Comparison of ENCODE assay signal across 22 cellular contexts in genomic region chr18:65363006-65363405, GRCh38.
DNase-seq lines count a peak whose midpoint lies in the region; FAIRE-seq and TF ChIP-seq lines count a peak whose summit lies in the region.
"Had no signal": no experiment of that assay in that cellular context is flagged by ENCODE, and none has a peak within 500 bp of the region (broad histone marks: within the 10 kb centered on the region; RNA-seq: fewer than 3 reads in every experiment).

No MANE protein-coding gene starts in this region.

- H3K27me3 Mint-ChIP-seq in glutamatergic neuron (ENCODE audit: unreplicated experiment) = no peaks in the 10 kb centered on the region
- H3K27me3 Mint-ChIP-seq: B cell; CD4-positive, alpha-beta T cell had no signal

- POLR2A ChIA-PET in H1 (lab: Charles Lee; ENCODE audit: partially characterized antibody) = no interaction called here

- H3K9me3 ChIP-seq in H1 (ENCODE audit: insufficient read depth in 2 of 2, low read depth in 1 of 2, low read length in 1 of 2) = no peaks in the 10 kb centered on the region
- H3K9me3 ChIP-seq: A549; BLaER1 treated with 17β-estradiol and CSF1 and Interleukin-3, amounts not matched to agents 10 nM and 100 nM; Caco-2 had no signal

- TF ChIP-seq EP300 in H1 (IDR thresholded peaks at IDR 0.05; ENCODE audit: borderline replicate concordance in 1 of 2, low read depth in 2 of 2, low read length in 2 of 2) = no peak

- H3K4me2 ChIP-seq in H1 (ENCODE audit: insufficient read depth in 1 of 2, low read depth in 2 of 2, low read length in 2 of 2) = no peak overlapping the region
- H3K4me2 ChIP-seq: A549; BLaER1 treated with 17β-estradiol and CSF1 and Interleukin-3, amounts not matched to agents 10 nM and 100 nM had no signal

- peaks cover 3 to 13% (median 9%) of the 10 kb centered on the region in 4 experiments; a peak in 6 of 7 replicates for H3K4me1 ChIP-seq in H1 (replicated peaks in 1 of 4; ENCODE audit: control insufficient read depth in 3 of 4, insufficient read depth in 4 of 4, low read length in 3 of 4)
- H3K4me1 ChIP-seq: A549, Caco-2 had no signal

- TF ChIP-seq CTCF in H1 (IDR thresholded peaks at IDR 0.05; ENCODE audit: control extremely low read depth in 1 of 3, insufficient read depth in 1 of 3, low read depth in 1 of 3, low read length in 3 of 3) (no peak), glutamatergic neuron (IDR thresholded peaks at IDR 0.05; ENCODE audit: partially characterized antibody, unreplicated experiment) (no peak)

- no peaks in the 10 kb centered on the region for H3K9me3 Mint-ChIP-seq in glutamatergic neuron (ENCODE audit: unreplicated experiment)

- H2BK12ac ChIP-seq in H1 (ENCODE audit: low read depth, low read length) = peak overlapping the region; percentile 62; the same call in 1 of the 2 replicates

- no peaks in the 10 kb centered on the region for H3K4me1 Mint-ChIP-seq in glutamatergic neuron (ENCODE audit: low read depth, unreplicated experiment)
- H3K4me1 Mint-ChIP-seq: B cell had no signal

- no peak overlapping the region for H3K27ac Mint-ChIP-seq in glutamatergic neuron (ENCODE audit: unreplicated experiment)
- H3K27ac Mint-ChIP-seq: B cell; CD4-positive, alpha-beta T cell; CD8-positive, alpha-beta T cell had no signal

- no peak overlapping the region for H2BK120ac ChIP-seq in H1 (replicated peaks; ENCODE audit: low read depth, low read length)

- H3K14ac ChIP-seq in H1 (ENCODE audit: insufficient read length) = no peak overlapping the region

- no peak overlapping the region for H3K56ac ChIP-seq in H1 (replicated peaks; ENCODE audit: insufficient read length, low read depth, low read length)

- H3K4me3 ChIP-seq in H1 (ENCODE audit: extremely low read depth in 1 of 4, insufficient read depth in 2 of 4, low read depth in 3 of 4, low read length in 4 of 4) = no peak overlapping the region
- H3K4me3 ChIP-seq: A549; BLaER1 treated with 17β-estradiol and CSF1 and Interleukin-3, amounts not matched to agents 10 nM and 100 nM had no signal

- no peaks in the 10 kb centered on the region for H3K36me3 Mint-ChIP-seq in glutamatergic neuron (ENCODE audit: unreplicated experiment)
- H3K36me3 Mint-ChIP-seq: CD8-positive, alpha-beta T cell had no signal

- peak overlapping the region; percentile 17; the same call in 1 of the 2 replicates for H2AFZ ChIP-seq in H1 (ENCODE audit: low read length)

- H3K9ac ChIP-seq in H1 (replicated peaks in 1 of 4; ENCODE audit: extremely low read depth in 1 of 4, low read depth in 3 of 4, low read length in 3 of 4) = no peak overlapping the region
- H3K9ac ChIP-seq: BLaER1 treated with 17β-estradiol and CSF1 and Interleukin-3, amounts not matched to agents 10 nM and 100 nM had no signal

- no peak for TF ChIP-seq RAD21 in H1 (IDR thresholded peaks at IDR 0.05 in 1 of 2, conservative IDR thresholded peaks at IDR 0.05 in 1 of 2; ENCODE audit: low read depth in 2 of 2, low read length in 2 of 2)

- H3K23ac ChIP-seq in H1 (ENCODE audit: insufficient read length) = no peak overlapping the region

- no peak overlapping the region for H4K91ac ChIP-seq in H1 (replicated peaks; ENCODE audit: insufficient read length, low read length)

- H3K23me2 ChIP-seq in H1 (ENCODE audit: low read depth, low read length) = peaks cover 2% of the 10 kb centered on the region; the same call in 1 of the 2 replicates

- no peaks in the 10 kb centered on the region for H3K27me3 ChIP-seq in H1 (replicated peaks in 1 of 4; ENCODE audit: control insufficient read depth in 3 of 4, extremely low read depth in 1 of 4, insufficient read depth in 3 of 4, low read length in 3 of 4)
- H3K27me3 ChIP-seq: BLaER1 treated with 17β-estradiol and CSF1 and Interleukin-3, amounts not matched to agents 10 nM and 100 nM had no signal

- no peaks in the 10 kb centered on the region for H3K79me1 ChIP-seq in H1 (ENCODE audit: low read depth, low read length)

- H4K5ac ChIP-seq in H1 (ENCODE audit: insufficient read length, low read depth, low read length) = no peak overlapping the region

- H2BK15ac ChIP-seq in H1 (ENCODE audit: low read length) = no peak overlapping the region

- H3K18ac ChIP-seq in H1 (ENCODE audit: extremely low read depth, low read length) = no peak overlapping the region

- H3K79me2 ChIP-seq in H1 (ENCODE audit: control insufficient read depth in 1 of 2, insufficient read depth in 2 of 2, low read length in 2 of 2) = no peaks in the 10 kb centered on the region

- H2BK5ac ChIP-seq in H1 (ENCODE audit: low read depth, low read length) = no peak overlapping the region

- H3K27ac ChIP-seq in H1 (ENCODE audit: low read depth, low read length) = no peak overlapping the region
- H3K27ac ChIP-seq: 22Rv1; A549; BLaER1 treated with 17β-estradiol and CSF1 and Interleukin-3, amounts not matched to agents 10 nM and 100 nM; C4-2B had no signal

- H4K8ac ChIP-seq in H1 (ENCODE audit: extremely low read depth, insufficient read depth, low read length) = no peak overlapping the region

- H3K36me3 ChIP-seq in H1 (ENCODE audit: control insufficient read depth in 2 of 4, insufficient read depth in 4 of 4, low read length in 3 of 4) = no peaks in the 10 kb centered on the region
- H3K36me3 ChIP-seq: BLaER1 treated with 17β-estradiol and CSF1 and Interleukin-3, amounts not matched to agents 10 nM and 100 nM had no signal

- no peak overlapping the region; the same call in 1 of the 2 replicates for H2AK5ac ChIP-seq in H1 (ENCODE audit: low read depth, low read length)

- CTCF ChIA-PET in H1 (lab: Charles Lee; ENCODE audit: partially characterized antibody) = no interaction called here

- H2BK20ac ChIP-seq in H1 (ENCODE audit: low read length) = no peak overlapping the region

- DNase-seq in DMS 273 (lab: John Stamatoyannopoulos, UW; ENCODE audit: unreplicated experiment) = peak; percentile 32
- DNase-seq in DMS 273 treated with DMSO at 0.1 percent for 48 hours (lab: John Stamatoyannopoulos, UW) = no peak
- DNase-seq in H1 (ENCODE audit: low read depth in 1 of 2, low spot score in 2 of 2) = no peak
- DNase-seq in DMS79 treated with DMSO at 0.1 percent for 48 hours (lab: John Stamatoyannopoulos, UW) = no peak
- no peak for DNase-seq in glutamatergic neuron
- DNase-seq: AML-193; Caco-2; Calu3; CD4-positive, alpha-beta T cell; CD8-positive, alpha-beta T cell; DMS153; DMS53; DMS79; GF-D8 had no signal

- H4K20me1 ChIP-seq in H1 (replicated peaks in 1 of 2; ENCODE audit: control insufficient read depth in 1 of 2, insufficient read depth in 2 of 2, low read length in 2 of 2) = no peaks in the 10 kb centered on the region
- H4K20me1 ChIP-seq: BLaER1 treated with 17β-estradiol and CSF1 and Interleukin-3, amounts not matched to agents 10 nM and 100 nM had no signal

- TF ChIP-seq POLR2A in H1 (IDR thresholded peaks at IDR 0.05; ENCODE audit: control extremely low read depth in 1 of 2, low read depth in 2 of 2, low read length in 2 of 2) = no peak

- no peak overlapping the region for H3K4me3 Mint-ChIP-seq in glutamatergic neuron (ENCODE audit: unreplicated experiment)
- H3K4me3 Mint-ChIP-seq: B cell; CD4-positive, alpha-beta T cell; CD8-positive, alpha-beta T cell had no signal

- no peak for FAIRE-seq in H1 (lab: Jason Lieb, UNC)
- FAIRE-seq: A549, G401.6, GM12891, GM19239 had no signal

- 100% methylated on average over 3 of the region's 3 CpGs; no CpG with 5 or more reads in 1 of the 2 experiments for WGBS in H1 (ENCODE audit: extremely low coverage in 1 of 2, insufficient coverage in 1 of 2, insufficient read length in 1 of 2, insufficient replicate concordance in 2 of 2, low coverage in 1 of 2, low lambda C conversion rate in 2 of 2, missing lambda C conversion rate in 1 of 2), 2 experiments

- H3K4ac ChIP-seq in H1 (replicated peaks; ENCODE audit: insufficient read length, low read depth, low read length) = no peak overlapping the region

TF ChIP-seq in H1, 55 proteins besides CTCF, POLR2A, EP300 and RAD21:
- no peak for TF ChIP-seq USF2 (IDR thresholded peaks at IDR 0.05; ENCODE audit: low read length)
TF ChIP-seq in H1: peak in this region for 0.
